8 cellular contexts compared by ENCODE assay signal in genomic region chr6:106973841-106974336, GRCh38. TPM values are rescaled to one million over a fixed set of nuclear protein-coding genes. Genes with fewer than 3 reads are reported as not detected.
DNase-seq lines count a peak whose midpoint lies in the region; ATAC-seq and TF ChIP-seq lines count a peak whose summit lies in the region.

No MANE protein-coding gene starts in this region.

- H3K27me3 Mint-ChIP-seq in CD4-positive, CD25-positive, alpha-beta regulatory T cell: peaks cover 69% of the 10 kb centered on the region
- peaks cover 53% of the 10 kb centered on the region for H3K27me3 Mint-ChIP-seq in stimulated activated naive CD8-positive, alpha-beta T cell treated with anti-CD3 and anti-CD28 coated beads, Interleukin-15, Interleukin-2, amounts not matched to agents 100 ng/mL and 50 ng/mL, for 24 hours

- peaks cover 25% of the 10 kb centered on the region for H3K27me3 ChIP-seq in CD4-positive, CD25-positive, alpha-beta regulatory T cell (ENCODE audit: control insufficient read depth, insufficient read depth, low read length)
- H3K27me3 ChIP-seq in HUES48 (ENCODE audit: control insufficient read depth, insufficient read depth, low read length) (no peaks in the 10 kb centered on the region), kidney epithelial cell (ENCODE audit: control insufficient read depth, insufficient read depth, low read length) (peaks cover 2% of the 10 kb centered on the region)

- peaks cover 23% of the 10 kb centered on the region for H3K4me1 ChIP-seq in CD4-positive, CD25-positive, alpha-beta regulatory T cell (ENCODE audit: control insufficient read depth, insufficient read depth, low read length, poor library complexity, severe bottlenecking)
- H3K4me1 ChIP-seq in HUES48 (ENCODE audit: control insufficient read depth, insufficient read depth, low read length): peaks cover 12% of the 10 kb centered on the region; the same call in 1 of the 2 replicates

- peak in 1 of 3 donors; percentile 8 for DNase-seq in CD4-positive, CD25-positive, alpha-beta regulatory T cell
- DNase-seq in activated CD8-positive, alpha-beta memory T cell treated with anti-CD3 and anti-CD28 coated beads, Interleukin-2, amount 50 U/mL, for 48 hours: peak; percentile 55
- DNase-seq in kidney epithelial cell (ENCODE audit: low read depth): no peak
- no peak for DNase-seq in GM20000 (ENCODE audit: low spot score)
- DNase-seq in cortex of kidney (lab: John Stamatoyannopoulos, UW): no peak

- H3K27ac ChIP-seq in CD4-positive, CD25-positive, alpha-beta regulatory T cell (ENCODE audit: insufficient read depth, low read length, poor library complexity, severe bottlenecking): no peak overlapping the region
- peak overlapping the region; percentile 96 for H3K27ac ChIP-seq in HUES48 (ENCODE audit: low read depth, low read length)

- H3K9me3 Mint-ChIP-seq in CD4-positive, CD25-positive, alpha-beta regulatory T cell: peaks cover 0 to 3% (median 0%) of the 10 kb centered on the region in 7 donors
- H3K9me3 Mint-ChIP-seq in stimulated activated naive CD8-positive, alpha-beta T cell treated with anti-CD3 and anti-CD28 coated beads, Interleukin-15, Interleukin-2, amounts not matched to agents 100 ng/mL and 50 ng/mL, for 24 hours: no peaks in the 10 kb centered on the region

- TF ChIP-seq CTCF in kidney epithelial cell (IDR thresholded peaks at IDR 0.05; ENCODE audit: insufficient read depth, low read length, poor library complexity, severe bottlenecking) (no peak), GM20000 (IDR thresholded peaks at IDR 0.05; ENCODE audit: extremely low read depth, missing control alignments) (no peak)

- H3K36me3 Mint-ChIP-seq in CD4-positive, CD25-positive, alpha-beta regulatory T cell: no peaks in the 10 kb centered on the region
- no peaks in the 10 kb centered on the region for H3K36me3 Mint-ChIP-seq in stimulated activated naive CD8-positive, alpha-beta T cell treated with anti-CD3 and anti-CD28 coated beads, Interleukin-15, Interleukin-2, amounts not matched to agents 100 ng/mL and 50 ng/mL, for 24 hours (ENCODE audit: low read depth)

- no peaks in the 10 kb centered on the region for H3K36me3 ChIP-seq in CD4-positive, CD25-positive, alpha-beta regulatory T cell (ENCODE audit: control insufficient read depth, insufficient read depth, low read length)
- peaks cover 41% of the 10 kb centered on the region for H3K36me3 ChIP-seq in HUES48 (ENCODE audit: control insufficient read depth, insufficient read depth, low read length)
- H3K36me3 ChIP-seq in kidney epithelial cell (ENCODE audit: control insufficient read depth, insufficient read depth, low read length): peaks cover 2% of the 10 kb centered on the region

- no peak for ATAC-seq in CD4-positive, CD25-positive, alpha-beta regulatory T cell (ENCODE audit: low read depth in 2 of 2)
- ATAC-seq in GM18502 (IDR thresholded peaks at IDR 0.05; ENCODE audit: poor library complexity, unreplicated experiment): no peak

- peak overlapping the region in 3 of 4 donors; percentile 55 to 74 (median 67) for H3K4me3 Mint-ChIP-seq in CD4-positive, CD25-positive, alpha-beta regulatory T cell
- H3K4me3 Mint-ChIP-seq in stimulated activated naive CD8-positive, alpha-beta T cell treated with anti-CD3 and anti-CD28 coated beads, Interleukin-15, Interleukin-2, amounts not matched to agents 100 ng/mL and 50 ng/mL, for 24 hours: peak overlapping the region; percentile 71

- H3K9ac ChIP-seq in HUES48 (ENCODE audit: low read depth, low read length): peak overlapping the region; percentile 99

- H3K4me1 Mint-ChIP-seq in CD4-positive, CD25-positive, alpha-beta regulatory T cell: peaks cover 4 to 21% (median 10%) of the 10 kb centered on the region in 4 donors
- peaks cover 11% of the 10 kb centered on the region for H3K4me1 Mint-ChIP-seq in stimulated activated naive CD8-positive, alpha-beta T cell treated with anti-CD3 and anti-CD28 coated beads, Interleukin-15, Interleukin-2, amounts not matched to agents 100 ng/mL and 50 ng/mL, for 24 hours (ENCODE audit: low read depth)

- no peak overlapping the region for H3K27ac Mint-ChIP-seq in CD4-positive, CD25-positive, alpha-beta regulatory T cell
- no peak overlapping the region for H3K27ac Mint-ChIP-seq in stimulated activated naive CD8-positive, alpha-beta T cell treated with anti-CD3 and anti-CD28 coated beads, Interleukin-15, Interleukin-2, amounts not matched to agents 100 ng/mL and 50 ng/mL, for 24 hours

- no peaks in the 10 kb centered on the region for H3K9me3 ChIP-seq in CD4-positive, CD25-positive, alpha-beta regulatory T cell (ENCODE audit: control insufficient read depth in 2 of 2, low read length in 2 of 2)
- no peaks in the 10 kb centered on the region for H3K9me3 ChIP-seq in HUES48 (ENCODE audit: control insufficient read depth, insufficient read depth, low read length)

- H3K4me3 ChIP-seq in CD4-positive, CD25-positive, alpha-beta regulatory T cell (ENCODE audit: low read depth, low read length): no peak overlapping the region
- H3K4me3 ChIP-seq in HUES48 (ENCODE audit: low read depth, low read length): peak overlapping the region; percentile 91
- peak overlapping the region; percentile 98 for H3K4me3 ChIP-seq in kidney epithelial cell (ENCODE audit: low read depth, low read length)

RNA-seq across cellular contexts. Expression of gene CD24, which starts 0.6 kb away (rescaled TPM):
- 0.17 TPM for total RNA-seq in CD4-positive, CD25-positive, alpha-beta regulatory T cell
- polyA plus RNA-seq in CD4-positive, CD25-positive, alpha-beta regulatory T cell: under 1 TPM in 3 of 4 donors, not detected in 1; 0.19 to 0.39 (median 0.21) TPM
- 562 and 578 TPM in 2 replicates for total RNA-seq in kidney epithelial cell

RNA-seq across cellular contexts. Expression of gene MTRES1, which starts 54.1 kb away (rescaled TPM):
- total RNA-seq in CD4-positive, CD25-positive, alpha-beta regulatory T cell: 13.7 TPM
- polyA plus RNA-seq in CD4-positive, CD25-positive, alpha-beta regulatory T cell: 10 to 100 TPM; 15.1 to 18.0 (median 16.3) TPM
- 15.8 and 18.9 TPM in 2 replicates for total RNA-seq in kidney epithelial cell

Comparison
In these comparisons a context has a peak if more than half of its experiments do, and no peak if none do; other contexts are left out.
1. RNA of gene CD24, which starts 0.6 kb away (total RNA-seq): 562 to 578 TPM in kidney epithelial cell; 0.17 TPM in CD4-positive, CD25-positive, alpha-beta regulatory T cell (single experiment); every median in the first group is over 100 times any median in the second.